Comparison of ENCODE assay signal across 2 cellular contexts in the genomic region with DNA sequence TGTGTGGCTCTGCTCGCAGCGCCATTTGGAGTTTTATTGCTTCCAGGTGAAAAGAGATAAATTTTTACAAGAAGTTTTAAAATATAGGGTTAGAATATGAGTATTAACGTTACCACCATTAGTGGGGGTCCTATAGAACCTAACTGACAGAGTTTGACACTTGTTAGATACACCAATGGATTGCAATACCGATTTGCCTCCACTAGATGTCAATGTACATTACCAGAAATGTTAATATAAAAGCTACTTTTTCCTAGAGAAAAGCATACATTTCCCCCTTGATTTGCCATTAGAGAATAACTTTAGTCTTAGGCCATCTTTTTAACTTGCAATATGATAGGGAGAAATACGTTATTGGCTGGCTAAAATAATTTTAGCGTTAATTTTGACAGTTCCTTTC.
TF ChIP-seq lines count a peak whose summit lies in the region.

No MANE protein-coding gene starts in this region.

TF ChIP-seq in WTC11, 78 proteins besides CTCF, POLR2A, EP300 and RAD21 (continued from another document):
- TF ChIP-seq, protein P1, sequence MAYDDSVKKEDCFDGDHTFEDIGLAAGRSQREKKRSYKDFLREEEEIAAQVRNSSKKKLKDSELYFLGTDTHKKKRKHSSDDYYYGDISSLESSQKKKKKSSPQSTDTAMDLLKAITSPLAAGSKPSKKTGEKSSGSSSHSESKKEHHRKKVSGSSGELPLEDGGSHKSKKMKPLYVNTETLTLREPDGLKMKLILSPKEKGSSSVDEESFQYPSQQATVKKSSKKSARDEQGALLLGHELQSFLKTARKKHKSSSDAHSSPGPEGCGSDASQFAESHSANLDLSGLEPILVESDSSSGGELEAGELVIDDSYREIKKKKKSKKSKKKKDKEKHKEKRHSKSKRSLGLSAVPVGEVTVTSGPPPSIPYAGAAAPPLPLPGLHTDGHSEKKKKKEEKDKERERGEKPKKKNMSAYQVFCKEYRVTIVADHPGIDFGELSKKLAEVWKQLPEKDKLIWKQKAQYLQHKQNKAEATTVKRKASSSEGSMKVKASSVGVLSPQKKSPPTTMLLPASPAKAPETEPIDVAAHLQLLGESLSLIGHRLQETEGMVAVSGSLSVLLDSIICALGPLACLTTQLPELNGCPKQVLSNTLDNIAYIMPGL (CRISPR knock-in tag; IDR thresholded peaks at IDR 0.05) = no peak
- no peak for TF ChIP-seq ZNF281 (CRISPR knock-in tag; IDR thresholded peaks at IDR 0.05)
- no peak for TF ChIP-seq FOXP4 (CRISPR knock-in tag; IDR thresholded peaks at IDR 0.05)
- TF ChIP-seq SMAD4 (CRISPR knock-in tag; IDR thresholded peaks at IDR 0.05) = no peak
- TF ChIP-seq ZBTB21 (CRISPR knock-in tag; IDR thresholded peaks at IDR 0.05; ENCODE audit: borderline replicate concordance) = no peak
- no peak for TF ChIP-seq FOXK1 (CRISPR knock-in tag; IDR thresholded peaks at IDR 0.05)
- TF ChIP-seq ZNF121 (CRISPR knock-in tag; IDR thresholded peaks at IDR 0.05) = no peak
TF ChIP-seq in WTC11: peak in this region for 0.

TF ChIP-seq in liver, 16 proteins besides CTCF, POLR2A, EP300 and RAD21 (continued from another document):
- TF ChIP-seq, protein P2, sequence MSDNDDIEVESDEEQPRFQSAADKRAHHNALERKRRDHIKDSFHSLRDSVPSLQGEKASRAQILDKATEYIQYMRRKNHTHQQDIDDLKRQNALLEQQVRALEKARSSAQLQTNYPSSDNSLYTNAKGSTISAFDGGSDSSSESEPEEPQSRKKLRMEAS (IDR thresholded peaks at IDR 0.05) = no peak
- TF ChIP-seq REST (IDR thresholded peaks at IDR 0.05) (no peak), JUND (IDR thresholded peaks at IDR 0.05) (no peak)
TF ChIP-seq in liver: peak in this region for 0.
